In genomic region chr2:218010838-218011616, GRCh38 we compare ENCODE assay signal across 1 cellular context.
TF ChIP-seq lines count a peak whose summit lies in the region.

No MANE protein-coding gene starts in this region.

TF ChIP-seq in K562, 482 proteins besides CTCF, POLR2A, EP300 and RAD21 (continued from another document):
- TF ChIP-seq TBP (optimal IDR thresholded peaks at IDR 0.05; ENCODE audit: low read depth, low read length) (no peak), ESRRA (IDR thresholded peaks at IDR 0.05; ENCODE audit: borderline replicate concordance, low read depth) (no peak), GABPB2 (CRISPR knock-in tag; conservative IDR thresholded peaks at IDR 0.05) (no peak), NR0B1 (IDR thresholded peaks at IDR 0.05; ENCODE audit: partially characterized antibody) (no peak), TAL1 (IDR thresholded peaks at IDR 0.05) (no peak), E2F1 (CRISPR knock-in tag; IDR thresholded peaks at IDR 0.05) (no peak), NR4A1 (CRISPR knock-in tag; IDR thresholded peaks at IDR 0.05) (no peak), NR4A1 (tag; IDR thresholded peaks at IDR 0.05) (no peak), SFPQ (IDR thresholded peaks at IDR 0.05; ENCODE audit: low read depth, low read length) (no peak), NR3C1 (CRISPR knock-in tag; IDR thresholded peaks at IDR 0.05) (no peak), DACH1 (IDR thresholded peaks at IDR 0.05; ENCODE audit: partially characterized antibody) (no peak)
